Comparison of ENCODE assay signal across 18 cellular contexts in genomic region chr2:134249755-134250154, GRCh38. TPM values are rescaled to one million over a fixed set of nuclear protein-coding genes. Genes with fewer than 3 reads are reported as not detected.
A peak's percentile ranks its signal among the peaks of the same experiment; 100 is the strongest.
DNase-seq lines count a peak whose midpoint lies in the region; ATAC-seq, FAIRE-seq and TF ChIP-seq lines count a peak whose summit lies in the region.
"Had no signal": no experiment of that assay in that cellular context is flagged by ENCODE, and none has a peak within 500 bp of the region (broad histone marks: within the 10 kb centered on the region; RNA-seq: fewer than 3 reads in every experiment).

No MANE protein-coding gene starts in this region.

- H3K9me2 ChIP-seq in OCI-LY1 (ENCODE audit: low read depth, low read length): no peaks in the 10 kb centered on the region

- POLR2A ChIA-PET in HepG2 (lab: Yijun Ruan, JAX): no interaction called here

- H3K36me3 ChIP-seq in HepG2 (replicated peaks in 1 of 2; ENCODE audit: control insufficient read depth in 1 of 2, insufficient read depth in 2 of 2, low read length in 2 of 2) (peaks cover 8 to 23% of the 10 kb centered on the region in 2 experiments), right lobe of liver (no peaks in the 10 kb centered on the region), OCI-LY1 (ENCODE audit: insufficient read depth, low read length) (peaks cover 5% of the 10 kb centered on the region; the same call in 1 of the 2 replicates)
- H3K36me3 ChIP-seq: thoracic aorta had no signal

- H3K4me1 ChIP-seq in HepG2 (ENCODE audit: insufficient read depth, low read length): peaks cover 20% of the 10 kb centered on the region
- peaks cover 0 to 8% (median 0%) of the 10 kb centered on the region in 4 donors for H3K4me1 ChIP-seq in right lobe of liver
- peaks cover 100% of the 10 kb centered on the region for H3K4me1 ChIP-seq in OCI-LY1 (ENCODE audit: insufficient read depth, low read length, severe bottlenecking)

- peak overlapping the region; percentile 80 for H3K27ac Mint-ChIP-seq in activated naive CD8-positive, alpha-beta T cell treated with anti-CD3 and anti-CD28 coated beads for 36 hours
- H3K27ac Mint-ChIP-seq in stimulated activated naive CD8-positive, alpha-beta T cell treated with anti-CD3 and anti-CD28 coated beads, Interleukin-15, Interleukin-2, amounts not matched to agents 100 ng/mL and 50 ng/mL, for 24 hours: peak overlapping the region; percentile 89

- FAIRE-seq in HepG2 (lab: Jason Lieb, UNC): peak; percentile 26
- FAIRE-seq: D721Med, endometrium had no signal

- WGBS in HepG2 (ENCODE audit: low lambda C conversion rate): 98% methylated on average over 2 of the region's 2 CpGs
- 79% methylated on average over 2 of the region's 2 CpGs for WGBS in right lobe of liver (ENCODE audit: insufficient coverage, low coverage, low lambda C conversion rate, missing lambda C conversion rate)

- TF ChIP-seq CTCF in HepG2 (CRISPR knock-in tag; IDR thresholded peaks at IDR 0.05): no peak
- no peak for TF ChIP-seq CTCF in right lobe of liver (IDR thresholded peaks at IDR 0.05)
- no peak for TF ChIP-seq CTCF in OCI-LY1 (IDR thresholded peaks at IDR 0.05; ENCODE audit: low read length)

- H3K4me3 ChIP-seq in HepG2 (replicated peaks in 1 of 3; ENCODE audit: insufficient read depth in 1 of 3, low read depth in 2 of 3, low read length in 3 of 3) (no peak overlapping the region), right lobe of liver (no peak overlapping the region), OCI-LY1 (ENCODE audit: low read depth, low read length, poor library complexity, severe bottlenecking) (no peak overlapping the region)
- H3K4me3 ChIP-seq: SK-N-MC, thoracic aorta had no signal

- H3K4me3 Mint-ChIP-seq in activated naive CD8-positive, alpha-beta T cell treated with anti-CD3 and anti-CD28 coated beads for 36 hours: peak overlapping the region; percentile 27
- H3K4me3 Mint-ChIP-seq in stimulated activated naive CD8-positive, alpha-beta T cell treated with anti-CD3 and anti-CD28 coated beads, Interleukin-15, Interleukin-2, amounts not matched to agents 100 ng/mL and 50 ng/mL, for 24 hours: peak overlapping the region; percentile 18

- in situ Hi-C loops in HepG2 (cut with HindIII; ENCODE audit: extremely low pct_ligation_motif_present, low pct_unique_long_range_greater_than_20kb): loop anchor here (5.0 to 10.0 kb wide), 2 partner anchors 132 to 165 kb away; no protein-coding TSS in a partner anchor

- CTCF ChIA-PET in HepG2 (lab: Yijun Ruan, JAX; ENCODE audit: low intra/inter-chr PET ratio, low total read pairs): no interaction called here

- no peaks in the 10 kb centered on the region for H3F3A ChIP-seq in OCI-LY1 (ENCODE audit: insufficient read depth, low read length)

- intact Hi-C loops in HepG2 (cut with micrococcal nuclease; ENCODE audit: unreplicated experiment) (no loop called here), right lobe of liver (cut with DNase I) (no loop called here), posterior vena cava (cut with DNase I) (loop anchor here in 1 of 2 donors (10.0 kb wide), 1 partner anchor 125 kb away; no protein-coding TSS in a partner anchor)

- H3K4me2 ChIP-seq in HepG2 (ENCODE audit: low read depth, low read length): no peak overlapping the region
- no peak overlapping the region for H3K4me2 ChIP-seq in OCI-LY1 (ENCODE audit: low read length)

- no TSS peak for BruUV-seq in HepG2 (replicated peaks; lab: Mats Ljungman, UMichigan)

- H3K27ac ChIP-seq in HepG2 (ENCODE audit: extremely low read length, insufficient read depth, low read length): no peak overlapping the region
- no peak overlapping the region for H3K27ac ChIP-seq in right lobe of liver
- H3K27ac ChIP-seq in OCI-LY1 (ENCODE audit: low read depth, low read length, poor library complexity, severe bottlenecking): peak overlapping the region; percentile 98
- H3K27ac ChIP-seq: SK-N-MC, thoracic aorta had no signal

- H3K36me3 Mint-ChIP-seq in activated naive CD8-positive, alpha-beta T cell treated with anti-CD3 and anti-CD28 coated beads for 36 hours: peaks cover 20% of the 10 kb centered on the region
- peaks cover 16% of the 10 kb centered on the region for H3K36me3 Mint-ChIP-seq in stimulated activated naive CD8-positive, alpha-beta T cell treated with anti-CD3 and anti-CD28 coated beads, Interleukin-15, Interleukin-2, amounts not matched to agents 100 ng/mL and 50 ng/mL, for 24 hours (ENCODE audit: low read depth)

- DNase-seq in HepG2 (ENCODE audit: low spot score) (no peak), right lobe of liver (no peak), hypothalamus (lab: John Stamatoyannopoulos, UW) (no peak), posterior vena cava (ENCODE audit: low spot score) (no peak), superior temporal gyrus (ENCODE audit: extremely low spot score) (no peak)
- DNase-seq in activated naive CD8-positive, alpha-beta T cell treated with anti-CD3 and anti-CD28 coated beads for 36 hours: no peak
- DNase-seq: MV-4-11; NCI-H1930; NCI-H526 treated with DMSO at 0.1 percent for 48 hours; nucleus accumbens; stimulated activated CD4-positive, alpha-beta T cell treated with anti-CD3 and anti-CD28 coated beads, Interleukin-1b, Interleukin-23, amount 100 ng/mL, for 48 hours had no signal

- H3K9me3 ChIP-seq in HepG2 (ENCODE audit: low read length): no peaks in the 10 kb centered on the region
- no peaks in the 10 kb centered on the region for H3K9me3 ChIP-seq in right lobe of liver
- H3K9me3 ChIP-seq in OCI-LY1 (ENCODE audit: low read length): no peaks in the 10 kb centered on the region
- H3K9me3 ChIP-seq: thoracic aorta had no signal

- TF ChIP-seq POLR2A in HepG2 (IDR thresholded peaks at IDR 0.05; ENCODE audit: insufficient read depth in 1 of 2, low read depth in 2 of 2, low read length in 2 of 2) (no peak), right lobe of liver (IDR thresholded peaks at IDR 0.05) (no peak)

- no peak overlapping the region for H3K9ac ChIP-seq in HepG2 (ENCODE audit: insufficient read depth, low read depth, low read length)
- H3K9ac ChIP-seq in OCI-LY1 (ENCODE audit: low read length): no peak overlapping the region

- peaks cover 34% of the 10 kb centered on the region for H3K79me2 ChIP-seq in HepG2 (ENCODE audit: insufficient read depth, low read length)
- H3K79me2 ChIP-seq in OCI-LY1 (ENCODE audit: insufficient read depth, low read length): peaks cover 34% of the 10 kb centered on the region

- H3K4me1 Mint-ChIP-seq in activated naive CD8-positive, alpha-beta T cell treated with anti-CD3 and anti-CD28 coated beads for 36 hours: peaks cover 93% of the 10 kb centered on the region
- H3K4me1 Mint-ChIP-seq in stimulated activated naive CD8-positive, alpha-beta T cell treated with anti-CD3 and anti-CD28 coated beads, Interleukin-15, Interleukin-2, amounts not matched to agents 100 ng/mL and 50 ng/mL, for 24 hours (ENCODE audit: low read depth): peaks cover 99% of the 10 kb centered on the region

- H4K20me1 ChIP-seq in HepG2 (ENCODE audit: insufficient read depth, low read length) (no peaks in the 10 kb centered on the region), OCI-LY1 (ENCODE audit: insufficient read depth, low read length) (no peaks in the 10 kb centered on the region)

- TF ChIP-seq EP300 in HepG2 (IDR thresholded peaks at IDR 0.05; ENCODE audit: low read depth in 2 of 2, low read length in 2 of 2): no peak
- no peak for TF ChIP-seq EP300 in HepG2 (CRISPR knock-in tag; IDR thresholded peaks at IDR 0.05; ENCODE audit: borderline replicate concordance)

- ATAC-seq in HepG2 (no peak), right lobe of liver (no peak)
- ATAC-seq: sciatic nerve had no signal

- H3K27me3 ChIP-seq in HepG2 (ENCODE audit: control insufficient read depth in 1 of 2, insufficient read depth in 2 of 2, low read length in 2 of 2) (no peaks in the 10 kb centered on the region), right lobe of liver (no peaks in the 10 kb centered on the region), OCI-LY1 (ENCODE audit: insufficient read depth, low read length) (no peaks in the 10 kb centered on the region)

- H3K9me3 Mint-ChIP-seq in activated naive CD8-positive, alpha-beta T cell treated with anti-CD3 and anti-CD28 coated beads for 36 hours: no peaks in the 10 kb centered on the region
- no peaks in the 10 kb centered on the region for H3K9me3 Mint-ChIP-seq in stimulated activated naive CD8-positive, alpha-beta T cell treated with anti-CD3 and anti-CD28 coated beads, Interleukin-15, Interleukin-2, amounts not matched to agents 100 ng/mL and 50 ng/mL, for 24 hours

- no peaks in the 10 kb centered on the region for H3K27me3 Mint-ChIP-seq in activated naive CD8-positive, alpha-beta T cell treated with anti-CD3 and anti-CD28 coated beads for 36 hours
- H3K27me3 Mint-ChIP-seq in stimulated activated naive CD8-positive, alpha-beta T cell treated with anti-CD3 and anti-CD28 coated beads, Interleukin-15, Interleukin-2, amounts not matched to agents 100 ng/mL and 50 ng/mL, for 24 hours: no peaks in the 10 kb centered on the region

- TF ChIP-seq RAD21 in HepG2 (CRISPR knock-in tag; IDR thresholded peaks at IDR 0.05): no peak

- no peak overlapping the region for H2AFZ ChIP-seq in HepG2 (ENCODE audit: low read length)
- no peak overlapping the region for H2AFZ ChIP-seq in OCI-LY1 (ENCODE audit: low read length)

RNA-seq across cellular contexts. Expression of gene MGAT5, which starts 4.1 kb away (rescaled TPM):
- total RNA-seq in HepG2 (2016; rRNA removed; fragmentation: Illumina TruSeq; extraction: Trizol): 41.6 and 60.2 TPM in 2 replicates
- total RNA-seq in HepG2 (2016; cell fraction: cytosol; rRNA removed; fragmentation: Illumina TruSeq; extraction: Trizol; ENCODE audit: low read depth): 135 and 162 TPM in 2 replicates
- 38.9 and 57.0 TPM in 2 replicates for total RNA-seq in HepG2 (2016; cell fraction: insoluble cytoplasmic fraction; rRNA removed; fragmentation: Illumina TruSeq; extraction: Trizol)
- 47.6 and 51.1 TPM in 2 replicates for total RNA-seq in HepG2 (2016; cell fraction: membrane; rRNA removed; fragmentation: Illumina TruSeq; extraction: Trizol)
- 89.0 and 90.8 TPM in 2 replicates for total RNA-seq in HepG2 (2016; cell fraction: nucleus; rRNA removed; fragmentation: Illumina TruSeq; extraction: Trizol)
- polyA plus RNA-seq in HepG2 (2011; rRNA removed): 30.0 and 33.1 TPM in 2 replicates
- 25.6 and 26.2 TPM in 2 replicates for polyA plus RNA-seq in HepG2 (2011; cell fraction: cytosol; rRNA removed)
- polyA plus RNA-seq in HepG2 (2011; cell fraction: nucleus; rRNA removed): 49.6 and 62.0 TPM in 2 replicates
- polyA plus RNA-seq in HepG2 (2012): 27.4 and 34.9 TPM in 2 replicates
- polyA plus RNA-seq in HepG2 (2016; cell fraction: cytosol; fragmentation: Illumina TruSeq; extraction: Trizol; ENCODE audit: low read depth): 2.3 and 2.7 TPM in 2 replicates
- 23.2 and 26.4 TPM in 2 replicates for polyA plus RNA-seq in HepG2 (2016; cell fraction: insoluble cytoplasmic fraction; fragmentation: Illumina TruSeq; extraction: Trizol; ENCODE audit: low read depth)
- polyA plus RNA-seq in HepG2 (2016; cell fraction: membrane; fragmentation: Illumina TruSeq; extraction: Trizol; ENCODE audit: low read depth): 6.2 and 7.2 TPM in 2 replicates
- 54.2 and 59.9 TPM in 2 replicates for polyA plus RNA-seq in HepG2 (2016; cell fraction: nucleus; fragmentation: Illumina TruSeq; extraction: Trizol; ENCODE audit: insufficient read depth, low read depth)
- polyA minus RNA-seq in HepG2 (2011; rRNA and poly(A)+ RNA removed; ENCODE audit: low replicate concordance): 26.7 and 71.2 TPM in 2 replicates
- polyA minus RNA-seq in HepG2 (2011; cell fraction: cytosol; rRNA and poly(A)+ RNA removed): 46.1 and 49.4 TPM in 2 replicates
- 105 and 114 TPM in 2 replicates for polyA minus RNA-seq in HepG2 (2011; cell fraction: nucleus; rRNA and poly(A)+ RNA removed)
- total RNA-seq in right lobe of liver: 10 to 100 TPM in 3 of 6 experiments, 1 to 10 TPM in 3; 4.5 to 16.0 (median 10.0) TPM
- total RNA-seq in activated naive CD8-positive, alpha-beta T cell treated with anti-CD3 and anti-CD28 coated beads for 36 hours: 10 to 100 TPM; 34.0 to 34.5 TPM
- 10 to 100 TPM; 41.7 to 42.8 TPM for total RNA-seq in posterior vena cava
